ENCODE assay signal across 8 cellular contexts in the genomic region with DNA sequence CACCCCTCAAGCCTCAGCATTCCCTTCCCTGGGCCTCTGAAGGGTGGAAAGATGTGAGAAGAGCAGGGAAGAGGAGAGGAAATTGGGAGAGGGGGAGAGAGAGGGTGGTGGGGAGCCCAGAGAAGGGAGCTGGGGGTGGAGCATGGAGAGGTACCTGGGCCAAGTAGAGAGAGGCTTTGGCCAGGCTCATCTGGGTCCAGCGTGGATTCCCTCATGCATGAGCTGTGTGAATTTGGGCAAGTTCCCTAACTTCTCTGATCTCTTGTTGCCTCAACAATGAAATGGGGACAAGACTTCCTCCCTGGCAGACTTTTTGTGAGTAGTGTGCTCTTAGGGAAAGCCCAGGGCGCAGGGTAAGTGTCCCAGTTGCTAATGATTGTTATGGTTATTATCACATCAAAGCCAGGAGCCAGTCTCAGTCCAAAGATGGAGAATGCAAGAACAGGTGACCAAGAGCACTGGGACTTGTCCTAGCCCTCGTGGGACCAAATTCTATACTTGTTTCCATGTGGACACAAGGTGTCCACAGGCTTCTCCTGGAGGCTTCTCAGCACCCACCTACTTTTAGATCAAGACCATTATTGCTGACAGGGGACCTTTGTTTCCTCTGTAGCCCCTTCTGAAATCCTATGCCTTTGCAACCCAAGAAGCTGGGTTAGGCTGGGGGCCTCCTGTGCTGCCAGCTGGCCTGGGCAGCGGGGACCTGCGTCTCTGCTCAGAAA. TPM values are rescaled to one million over a fixed set of nuclear protein-coding genes. Genes with fewer than 3 reads are reported as not detected.
A peak's percentile ranks its signal among the peaks of the same experiment; 100 is the strongest.
DNase-seq lines count a peak whose midpoint lies in the region; ATAC-seq and TF ChIP-seq lines count a peak whose summit lies in the region.

No MANE protein-coding gene starts in this region.

- H3K23ac ChIP-seq in mesenchymal stem cell (ENCODE audit: low read length in 2 of 2): peak overlapping the region in 1 of 2 experiments; percentile 81

- no peak overlapping the region for H2AFZ ChIP-seq in mesenchymal stem cell (ENCODE audit: low read depth, low read length)

- H3K14ac ChIP-seq in mesenchymal stem cell (ENCODE audit: low read length in 2 of 2): peak overlapping the region in 1 of 2 experiments; percentile 13

- H3K27ac ChIP-seq in mesenchymal stem cell (ENCODE audit: low read length, poor library complexity, severe bottlenecking) (peak overlapping the region; percentile 93), thoracic aorta (peak overlapping the region; percentile 91 to 99)

- peak overlapping the region; percentile 38 to 51 for H3K4ac ChIP-seq in mesenchymal stem cell (ENCODE audit: low read depth in 1 of 2, low read length in 2 of 2)

- 91% methylated on average over 5 of the region's 5 CpGs for WGBS in mesenchymal stem cell

- H3K27me3 Mint-ChIP-seq in activated CD4-positive, alpha-beta T cell treated with anti-CD3 and anti-CD28 coated beads for 36 hours: no peaks in the 10 kb centered on the region
- no peaks in the 10 kb centered on the region for H3K27me3 Mint-ChIP-seq in brain

- peak overlapping the region; percentile 92 for H3K27ac Mint-ChIP-seq in activated CD4-positive, alpha-beta T cell treated with anti-CD3 and anti-CD28 coated beads for 36 hours
- peak overlapping the region; percentile 58 to 87 (median 75) for H3K27ac Mint-ChIP-seq in brain

- POLR2A ChIA-PET in activated CD4-positive, alpha-beta T cell treated with anti-CD3 and anti-CD28 coated beads for 36 hours (lab: Charles Lee): interaction anchor here (1.0 kb wide), 2 partner anchors 12 to 84 kb away, joined by 3 read pairs; no protein-coding TSS in a partner anchor

- H4K8ac ChIP-seq in mesenchymal stem cell (ENCODE audit: low read length): peak overlapping the region; percentile 61

- ATAC-seq in activated CD4-positive, alpha-beta T cell treated with anti-CD3 and anti-CD28 coated beads for 36 hours: peak; percentile 7
- ATAC-seq in thoracic aorta (ENCODE audit: insufficient number of reproducible peaks, low FRiP score, low read depth): no peak

- TF ChIP-seq CTCF in brain (conservative IDR thresholded peaks at IDR 0.05) (no peak), thoracic aorta (IDR thresholded peaks at IDR 0.05) (no peak)

- H3K36me3 Mint-ChIP-seq in activated CD4-positive, alpha-beta T cell treated with anti-CD3 and anti-CD28 coated beads for 36 hours (ENCODE audit: low read depth): no peaks in the 10 kb centered on the region
- H3K36me3 Mint-ChIP-seq in brain: no peaks in the 10 kb centered on the region

- H2BK5ac ChIP-seq in mesenchymal stem cell (ENCODE audit: low read depth, low read length, poor library complexity, severe bottlenecking): peak overlapping the region; percentile 70

- peak overlapping the region; percentile 38 for H2BK120ac ChIP-seq in mesenchymal stem cell (ENCODE audit: low read depth, low read length)

- H3K4me1 Mint-ChIP-seq in activated CD4-positive, alpha-beta T cell treated with anti-CD3 and anti-CD28 coated beads for 36 hours: peaks cover 88% of the 10 kb centered on the region
- H3K4me1 Mint-ChIP-seq in brain: peaks cover 52% of the 10 kb centered on the region

- H3K4me2 ChIP-seq in mesenchymal stem cell (ENCODE audit: low read length, poor library complexity, severe bottlenecking): no peak overlapping the region

- intact Hi-C loops in activated CD4-positive, alpha-beta T cell treated with anti-CD3 and anti-CD28 coated beads for 36 hours (cut with DNase I, micrococcal nuclease): loop anchor here in 1 of 2 experiments (2.0 kb wide), 1 partner anchor 14 kb away; no protein-coding TSS in a partner anchor

- peak overlapping the region; percentile 11 to 53 for H2BK12ac ChIP-seq in mesenchymal stem cell (ENCODE audit: low read length in 2 of 2)

- no peak for DNase-seq in activated CD4-positive, alpha-beta T cell treated with anti-CD3 and anti-CD28 coated beads for 36 hours
- no peak for DNase-seq in activated CD4-positive, alpha-beta T cell treated with anti-CD3 and anti-CD28 coated beads, Interleukin-2, amount 50 U/mL, for 48 hours
- no peak for DNase-seq in mesenchymal stem cell
- DNase-seq in thoracic aorta (ENCODE audit: low spot score): no peak
- no peak for DNase-seq in GDM1 (lab: John Stamatoyannopoulos, UW)
- DNase-seq in SIG-M5 (lab: John Stamatoyannopoulos, UW): no peak
- DNase-seq in islet precursor cell: no peak

- H3K4me1 ChIP-seq in mesenchymal stem cell (ENCODE audit: control insufficient read depth, insufficient read depth, low read depth, low read length) (peaks cover 43% of the 10 kb centered on the region), thoracic aorta (ENCODE audit: control insufficient read depth in 1 of 2, low read depth in 2 of 2) (peaks cover 46 to 58% of the 10 kb centered on the region in 2 donors)

- H3K27me3 ChIP-seq in mesenchymal stem cell (ENCODE audit: control insufficient read depth in 1 of 2, insufficient read depth in 1 of 2, low read length in 2 of 2) (no peaks in the 10 kb centered on the region), thoracic aorta (replicated peaks; ENCODE audit: insufficient read depth) (no peaks in the 10 kb centered on the region)

- peaks cover 0 to 2% of the 10 kb centered on the region in 2 experiments for H3K36me3 ChIP-seq in mesenchymal stem cell (ENCODE audit: control insufficient read depth in 1 of 2, insufficient read depth in 2 of 2, low read depth in 1 of 2, low read length in 2 of 2)
- H3K36me3 ChIP-seq in thoracic aorta: no peaks in the 10 kb centered on the region

- H3K9ac ChIP-seq in mesenchymal stem cell (ENCODE audit: low read length): peak overlapping the region; percentile 90

- peak overlapping the region; percentile 61 for H3K4me3 Mint-ChIP-seq in activated CD4-positive, alpha-beta T cell treated with anti-CD3 and anti-CD28 coated beads for 36 hours
- peak overlapping the region in 2 of 5 experiments; percentile 4 for H3K4me3 Mint-ChIP-seq in brain

- no peaks in the 10 kb centered on the region for H3K9me3 Mint-ChIP-seq in activated CD4-positive, alpha-beta T cell treated with anti-CD3 and anti-CD28 coated beads for 36 hours (ENCODE audit: low read depth)
- H3K9me3 Mint-ChIP-seq in brain: peaks cover 0 to 2% (median 0%) of the 10 kb centered on the region in 5 experiments

- CTCF ChIA-PET in activated CD4-positive, alpha-beta T cell treated with anti-CD3 and anti-CD28 coated beads for 36 hours (lab: Charles Lee): interaction anchor here (0.5 to 3.9 kb wide), 13 partner anchors 8 to 1067 kb away, joined by 3 to 20 read pairs (median 4); no protein-coding TSS in a partner anchor

- peak overlapping the region; percentile 45 for H4K91ac ChIP-seq in mesenchymal stem cell (ENCODE audit: low read length)

- no peaks in the 10 kb centered on the region for H3K9me3 ChIP-seq in mesenchymal stem cell (ENCODE audit: control insufficient read depth, low read length)
- H3K9me3 ChIP-seq in thoracic aorta: no peaks in the 10 kb centered on the region

- no peak overlapping the region for H2BK15ac ChIP-seq in mesenchymal stem cell (ENCODE audit: low read depth, poor library complexity, severe bottlenecking)

- H3K79me1 ChIP-seq in mesenchymal stem cell (replicated peaks; ENCODE audit: low read length, poor library complexity, severe bottlenecking): peaks cover 8% of the 10 kb centered on the region

- H3K18ac ChIP-seq in mesenchymal stem cell (ENCODE audit: low read depth in 1 of 2, low read length in 2 of 2): peak overlapping the region; percentile 71 to 83

- H3K4me3 ChIP-seq in mesenchymal stem cell (ENCODE audit: insufficient read depth in 1 of 2, low read depth in 1 of 2, low read length in 2 of 2) (peak overlapping the region in 1 of 2 experiments; percentile 72), thoracic aorta (peak overlapping the region; percentile 65)

- H2AK5ac ChIP-seq in mesenchymal stem cell (ENCODE audit: low read length, severe bottlenecking): peak overlapping the region; percentile 87

RNA-seq across cellular contexts. Expression of a gene that starts 13.9 kb away (rescaled TPM):
- 10 to 100 TPM; 13.1 to 14.0 TPM for total RNA-seq in activated CD4-positive, alpha-beta T cell treated with anti-CD3 and anti-CD28 coated beads for 36 hours
- 1.4 TPM for polyA plus RNA-seq in brain (ENCODE audit: insufficient read depth, low read depth, low replicate concordance)
- 9.3 TPM for polyA plus RNA-seq in mesenchymal stem cell (2013, experiment 1 of 2)
- polyA plus RNA-seq in mesenchymal stem cell (2013, experiment 2 of 2): 9.8 TPM
- 10 to 100 TPM; 25.8 to 48.3 TPM for total RNA-seq in thoracic aorta
